Comparison of ENCODE assay signal across 13 cellular contexts in the genomic region with DNA sequence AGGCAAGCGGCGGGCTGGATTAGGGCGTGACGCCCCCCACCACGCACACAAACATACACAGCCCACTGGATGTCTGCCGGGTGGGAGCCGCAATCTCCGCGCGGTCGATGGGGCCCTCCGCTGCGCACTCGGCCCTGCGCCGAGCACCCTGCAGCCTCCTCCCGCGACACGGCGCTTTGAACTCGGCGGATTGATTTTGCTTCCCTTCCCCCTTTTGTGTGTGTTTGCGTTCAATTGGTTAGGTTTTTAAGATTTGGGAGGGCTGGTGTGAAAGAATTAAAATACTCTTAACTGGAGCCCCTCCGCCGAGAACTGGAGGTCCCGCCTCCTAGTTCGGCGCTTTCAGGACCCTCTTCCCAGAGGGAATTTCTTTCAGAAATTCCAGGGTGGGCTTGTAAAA. TPM values are rescaled to one million over a fixed set of nuclear protein-coding genes. Genes with fewer than 3 reads are reported as not detected.
DNase-seq lines count a peak whose midpoint lies in the region; ATAC-seq and TF ChIP-seq lines count a peak whose summit lies in the region.
"Had no signal": no experiment of that assay in that cellular context is flagged by ENCODE, and none has a peak within 500 bp of the region (broad histone marks: within the 10 kb centered on the region; RNA-seq: fewer than 3 reads in every experiment).

No MANE protein-coding gene starts in this region.

- H3K4me1 ChIP-seq in breast epithelium (peaks cover 0 to 14% of the 10 kb centered on the region in 2 donors), subcutaneous abdominal adipose tissue (ENCODE audit: control insufficient read depth in 5 of 5, insufficient read depth in 5 of 5, low read length in 5 of 5) (peaks cover 6 to 53% (median 50%) of the 10 kb centered on the region in 5 donors)

- POLR2A ChIA-PET in MCF 10A (lab: Yijun Ruan, JAX) = no interaction called here
- POLR2A ChIA-PET in activated CD8-positive, alpha-beta T cell treated with anti-CD3 and anti-CD28 coated beads, Interleukin-2, amount 10 ng/mL, durations not matched to agents 7 days and 5 days (lab: Charles Lee) = no interaction called here

- H3K4me3 Mint-ChIP-seq in MCF 10A (ENCODE audit: unreplicated experiment) (no peak overlapping the region), memory B cell (no peak overlapping the region)
- peak overlapping the region; percentile 60 for H3K4me3 Mint-ChIP-seq in activated CD8-positive, alpha-beta T cell treated with anti-CD3 and anti-CD28 coated beads, Interleukin-2, amount 10 ng/mL, durations not matched to agents 7 days and 5 days

- H3K27me3 ChIP-seq in breast epithelium (peaks cover 6 to 99% of the 10 kb centered on the region in 2 donors), subcutaneous abdominal adipose tissue (ENCODE audit: control insufficient read depth in 5 of 5, insufficient read depth in 4 of 5, low read length in 5 of 5) (peaks cover 82 to 96% (median 85%) of the 10 kb centered on the region in 5 donors)

- TF ChIP-seq POLR2A in breast epithelium (IDR thresholded peaks at IDR 0.05) = no peak

- H3K36me3 ChIP-seq in breast epithelium (no peaks in the 10 kb centered on the region), subcutaneous abdominal adipose tissue (ENCODE audit: control insufficient read depth in 5 of 5, insufficient read depth in 5 of 5, low read length in 5 of 5) (no peaks in the 10 kb centered on the region)
- H3K36me3 ChIP-seq: BLaER1, prostate gland had no signal

- no TSS peak for BruUV-seq in MCF 10A (replicated peaks; lab: Mats Ljungman, UMichigan)

- H3K4me1 Mint-ChIP-seq in MCF 10A (ENCODE audit: insufficient read depth, unreplicated experiment) (no peaks in the 10 kb centered on the region), memory B cell (peaks cover 20% of the 10 kb centered on the region)
- H3K4me1 Mint-ChIP-seq in activated CD8-positive, alpha-beta T cell treated with anti-CD3 and anti-CD28 coated beads, Interleukin-2, amount 10 ng/mL, durations not matched to agents 7 days and 5 days (ENCODE audit: low read depth) = peaks cover 47% of the 10 kb centered on the region

- H3K27ac Mint-ChIP-seq in MCF 10A (ENCODE audit: low read depth, unreplicated experiment) = no peak overlapping the region
- H3K27ac Mint-ChIP-seq in activated CD8-positive, alpha-beta T cell treated with anti-CD3 and anti-CD28 coated beads, Interleukin-2, amount 10 ng/mL, durations not matched to agents 7 days and 5 days = peak overlapping the region; percentile 60
- peak overlapping the region; percentile 77 for H3K27ac Mint-ChIP-seq in memory B cell

- H3K27ac ChIP-seq in breast epithelium (no peak overlapping the region), subcutaneous abdominal adipose tissue (ENCODE audit: low read depth, low read length) (no peak overlapping the region)
- H3K27ac ChIP-seq: BLaER1, prostate gland had no signal

- peak overlapping the region in 2 of 3 donors; percentile 34 to 53 for H3K4me3 ChIP-seq in breast epithelium
- peak overlapping the region in 4 of 5 donors; percentile 17 to 67 (median 55) for H3K4me3 ChIP-seq in subcutaneous abdominal adipose tissue (ENCODE audit: low read depth in 1 of 5, low read length in 5 of 5)
- H3K4me3 ChIP-seq: BLaER1, prostate gland had no signal

- DNase-seq in breast epithelium (ENCODE audit: low spot score in 2 of 2) (no peak), MCF 10A (ENCODE audit: unreplicated experiment) (no peak), memory B cell (ENCODE audit: low spot score in 2 of 2) (no peak)
- no peak for DNase-seq in activated CD8-positive, alpha-beta T cell treated with anti-CD3 and anti-CD28 coated beads, Interleukin-2, amount 10 ng/mL, durations not matched to agents 7 days and 5 days
- DNase-seq: activated CD4-positive, CD25-positive, alpha-beta regulatory T cell had no signal

- H3K36me3 Mint-ChIP-seq in MCF 10A (ENCODE audit: insufficient read depth, unreplicated experiment) (no peaks in the 10 kb centered on the region), memory B cell (peaks cover 6% of the 10 kb centered on the region)
- peaks cover 24% of the 10 kb centered on the region for H3K36me3 Mint-ChIP-seq in activated CD8-positive, alpha-beta T cell treated with anti-CD3 and anti-CD28 coated beads, Interleukin-2, amount 10 ng/mL, durations not matched to agents 7 days and 5 days (ENCODE audit: low read depth)

- CTCF ChIA-PET in MCF 10A (lab: Yijun Ruan, JAX) = interaction anchor here (2.2 kb wide), 1 partner anchor 16 kb away, joined by 7 read pairs; no protein-coding TSS in a partner anchor
- CTCF ChIA-PET in activated CD8-positive, alpha-beta T cell treated with anti-CD3 and anti-CD28 coated beads, Interleukin-2, amount 10 ng/mL, durations not matched to agents 7 days and 5 days (lab: Charles Lee) = interaction anchor here (1.5 kb wide), 1 partner anchor 13 kb away, joined by 4 read pairs; no protein-coding TSS in a partner anchor

- H3K9ac ChIP-seq in subcutaneous abdominal adipose tissue (ENCODE audit: low read length in 5 of 5) = no peak overlapping the region
- H3K9ac ChIP-seq: BLaER1 had no signal

- no peaks in the 10 kb centered on the region for H3K9me3 Mint-ChIP-seq in MCF 10A (ENCODE audit: unreplicated experiment)
- H3K9me3 Mint-ChIP-seq in activated CD8-positive, alpha-beta T cell treated with anti-CD3 and anti-CD28 coated beads, Interleukin-2, amount 10 ng/mL, durations not matched to agents 7 days and 5 days (ENCODE audit: insufficient read depth) = peaks cover 20% of the 10 kb centered on the region
- H3K9me3 Mint-ChIP-seq in memory B cell = peaks cover 8% of the 10 kb centered on the region

- peaks cover 0 to 13% of the 10 kb centered on the region in 2 donors for H3K9me3 ChIP-seq in breast epithelium
- H3K9me3 ChIP-seq in subcutaneous abdominal adipose tissue (ENCODE audit: control insufficient read depth in 5 of 5, low read length in 5 of 5) = peaks cover 0 to 1% (median 0%) of the 10 kb centered on the region in 5 donors
- H3K9me3 ChIP-seq: prostate gland had no signal

- ATAC-seq in activated CD8-positive, alpha-beta T cell treated with anti-CD3 and anti-CD28 coated beads, Interleukin-2, amount 10 ng/mL, durations not matched to agents 7 days and 5 days = no peak
- ATAC-seq in memory B cell (ENCODE audit: low read depth) (no peak), HG03460 (IDR thresholded peaks at IDR 0.05; ENCODE audit: unreplicated experiment) (no peak), GM19395 (IDR thresholded peaks at IDR 0.05; ENCODE audit: unreplicated experiment) (no peak), HG03342 (IDR thresholded peaks at IDR 0.05; ENCODE audit: unreplicated experiment) (no peak)

- H3K27me3 Mint-ChIP-seq in MCF 10A (ENCODE audit: insufficient read depth, unreplicated experiment) = no peaks in the 10 kb centered on the region
- H3K27me3 Mint-ChIP-seq in activated CD8-positive, alpha-beta T cell treated with anti-CD3 and anti-CD28 coated beads, Interleukin-2, amount 10 ng/mL, durations not matched to agents 7 days and 5 days (ENCODE audit: low read depth) = peaks cover 92% of the 10 kb centered on the region
- peaks cover 48% of the 10 kb centered on the region for H3K27me3 Mint-ChIP-seq in memory B cell

- intact Hi-C loops in breast epithelium (cut with DNase I; ENCODE audit: low total_unique reads) (no loop called here), MCF 10A (cut with micrococcal nuclease) (loop anchor here (5.0 kb wide), 3 partner anchors 302 to 613 kb away; no protein-coding TSS in a partner anchor)

- no peak for TF ChIP-seq CTCF in breast epithelium (IDR thresholded peaks at IDR 0.05)
- TF ChIP-seq CTCF in MCF 10A (IDR thresholded peaks at IDR 0.05; ENCODE audit: unreplicated experiment) = no peak

RNA-seq across cellular contexts. Expression of a gene that starts 7.8 kb away (rescaled TPM):
- total RNA-seq in breast epithelium = not detected
- total RNA-seq in MCF 10A (2022) = not detected in 2 replicates
- not detected for total RNA-seq in activated CD8-positive, alpha-beta T cell treated with anti-CD3 and anti-CD28 coated beads, Interleukin-2, amount 10 ng/mL, durations not matched to agents 7 days and 5 days
- total RNA-seq: endothelial cell of umbilical vein, RPMI7951 had no signal
